In the genomic region with DNA sequence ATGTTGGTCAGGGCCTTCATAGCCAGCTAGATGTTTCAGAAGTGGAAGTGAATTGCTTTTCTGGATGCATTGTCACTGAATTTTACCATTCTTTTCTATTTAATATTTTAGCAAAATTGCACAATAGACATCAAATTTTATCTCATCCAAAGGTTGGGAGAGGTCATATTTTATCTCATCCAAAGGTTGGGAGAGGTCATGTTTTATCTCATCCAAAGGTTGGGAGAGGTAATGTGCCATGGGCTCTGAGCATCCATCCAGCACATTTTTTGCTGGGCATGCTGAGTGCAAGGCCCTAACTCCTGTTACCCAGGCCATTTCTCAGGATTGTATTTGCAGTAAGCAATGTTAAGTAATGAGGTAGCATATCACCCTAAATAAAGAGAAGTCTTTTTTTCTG, we compare ENCODE assay signal across 2 cellular contexts.
A peak's percentile ranks its signal among the peaks of the same experiment; 100 is the strongest.
TF ChIP-seq lines count a peak whose summit lies in the region.

No MANE protein-coding gene starts in this region.

TF ChIP-seq in liver, 16 proteins besides CTCF, POLR2A, EP300 and RAD21:
- TF ChIP-seq, protein P1, sequence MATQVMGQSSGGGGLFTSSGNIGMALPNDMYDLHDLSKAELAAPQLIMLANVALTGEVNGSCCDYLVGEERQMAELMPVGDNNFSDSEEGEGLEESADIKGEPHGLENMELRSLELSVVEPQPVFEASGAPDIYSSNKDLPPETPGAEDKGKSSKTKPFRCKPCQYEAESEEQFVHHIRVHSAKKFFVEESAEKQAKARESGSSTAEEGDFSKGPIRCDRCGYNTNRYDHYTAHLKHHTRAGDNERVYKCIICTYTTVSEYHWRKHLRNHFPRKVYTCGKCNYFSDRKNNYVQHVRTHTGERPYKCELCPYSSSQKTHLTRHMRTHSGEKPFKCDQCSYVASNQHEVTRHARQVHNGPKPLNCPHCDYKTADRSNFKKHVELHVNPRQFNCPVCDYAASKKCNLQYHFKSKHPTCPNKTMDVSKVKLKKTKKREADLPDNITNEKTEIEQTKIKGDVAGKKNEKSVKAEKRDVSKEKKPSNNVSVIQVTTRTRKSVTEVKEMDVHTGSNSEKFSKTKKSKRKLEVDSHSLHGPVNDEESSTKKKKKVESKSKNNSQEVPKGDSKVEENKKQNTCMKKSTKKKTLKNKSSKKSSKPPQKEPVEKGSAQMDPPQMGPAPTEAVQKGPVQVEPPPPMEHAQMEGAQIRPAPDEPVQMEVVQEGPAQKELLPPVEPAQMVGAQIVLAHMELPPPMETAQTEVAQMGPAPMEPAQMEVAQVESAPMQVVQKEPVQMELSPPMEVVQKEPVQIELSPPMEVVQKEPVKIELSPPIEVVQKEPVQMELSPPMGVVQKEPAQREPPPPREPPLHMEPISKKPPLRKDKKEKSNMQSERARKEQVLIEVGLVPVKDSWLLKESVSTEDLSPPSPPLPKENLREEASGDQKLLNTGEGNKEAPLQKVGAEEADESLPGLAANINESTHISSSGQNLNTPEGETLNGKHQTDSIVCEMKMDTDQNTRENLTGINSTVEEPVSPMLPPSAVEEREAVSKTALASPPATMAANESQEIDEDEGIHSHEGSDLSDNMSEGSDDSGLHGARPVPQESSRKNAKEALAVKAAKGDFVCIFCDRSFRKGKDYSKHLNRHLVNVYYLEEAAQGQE (IDR thresholded peaks at IDR 0.05) = no peak
- peak; percentile 55 to 58 for TF ChIP-seq RXRA (IDR thresholded peaks at IDR 0.05)

TF ChIP-seq in HepG2, 621 proteins besides CTCF, POLR2A, EP300 and RAD21:
- no peak for TF ChIP-seq HOXA3 (CRISPR knock-in tag; IDR thresholded peaks at IDR 0.05)
- no peak for TF ChIP-seq ZFP1 (CRISPR knock-in tag; IDR thresholded peaks at IDR 0.05)
- no peak for TF ChIP-seq KLF9 (CRISPR knock-in tag; IDR thresholded peaks at IDR 0.05; ENCODE audit: low read depth)
- TF ChIP-seq, protein P2, sequence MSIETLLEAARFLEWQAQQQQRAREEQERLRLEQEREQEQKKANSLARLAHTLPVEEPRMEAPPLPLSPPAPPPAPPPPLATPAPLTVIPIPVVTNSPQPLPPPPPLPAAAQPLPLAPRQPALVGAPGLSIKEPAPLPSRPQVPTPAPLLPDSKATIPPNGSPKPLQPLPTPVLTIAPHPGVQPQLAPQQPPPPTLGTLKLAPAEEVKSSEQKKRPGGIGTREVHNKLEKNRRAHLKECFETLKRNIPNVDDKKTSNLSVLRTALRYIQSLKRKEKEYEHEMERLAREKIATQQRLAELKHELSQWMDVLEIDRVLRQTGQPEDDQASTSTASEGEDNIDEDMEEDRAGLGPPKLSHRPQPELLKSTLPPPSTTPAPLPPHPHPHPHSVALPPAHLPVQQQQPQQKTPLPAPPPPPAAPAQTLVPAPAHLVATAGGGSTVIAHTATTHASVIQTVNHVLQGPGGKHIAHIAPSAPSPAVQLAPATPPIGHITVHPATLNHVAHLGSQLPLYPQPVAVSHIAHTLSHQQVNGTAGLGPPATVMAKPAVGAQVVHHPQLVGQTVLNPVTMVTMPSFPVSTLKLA (IDR thresholded peaks at IDR 0.05) = no peak
- no peak for TF ChIP-seq RCOR2 (CRISPR knock-in tag; IDR thresholded peaks at IDR 0.05)
- no peak for TF ChIP-seq ZNF841 (CRISPR knock-in tag; IDR thresholded peaks at IDR 0.05; ENCODE audit: borderline replicate concordance)
- TF ChIP-seq ZBTB38 (CRISPR knock-in tag; IDR thresholded peaks at IDR 0.05) = no peak
- TF ChIP-seq NONO (IDR thresholded peaks at IDR 0.05) = no peak
- no peak for TF ChIP-seq NONO (CRISPR knock-in tag; conservative IDR thresholded peaks at IDR 0.05)
- no peak for TF ChIP-seq ZSCAN20 (CRISPR knock-in tag; IDR thresholded peaks at IDR 0.05; ENCODE audit: borderline replicate concordance)
- no peak for TF ChIP-seq ZNF468 (CRISPR knock-in tag; IDR thresholded peaks at IDR 0.05)
- no peak for TF ChIP-seq GPN1 (CRISPR knock-in tag; IDR thresholded peaks at IDR 0.05; ENCODE audit: borderline replicate concordance)
